Comparison of ENCODE assay signal across 32 cellular contexts in genomic region chr4:128465523-128465922, GRCh38.
"Had no signal": no experiment of that assay in that cellular context is flagged by ENCODE, and none has a peak within 500 bp of the region (broad histone marks: within the 10 kb centered on the region; RNA-seq: fewer than 3 reads in every experiment).

No MANE protein-coding gene starts in this region.

- DNase-seq: MG63, MM.1S, MV-4-11, NCI-H1048, NCI-H1092, NCI-H1092 treated with DMSO at 0.1 percent for 48 hours, NCI-H1105, NCI-H1417, NCI-H1417 treated with DMSO at 0.1 percent for 48 hours, NCI-H1436, NCI-H1436 treated with DMSO at 0.1 percent for 48 hours, NCI-H146, NCI-H1694, NCI-H1694 treated with DMSO at 0.1 percent for 48 hours, NCI-H187, NCI-H187 treated with DMSO at 0.1 percent for 48 hours, NCI-H1930, NCI-H2029, NCI-H2029 treated with DMSO at 0.1 percent for 48 hours, NCI-H2081, NCI-H2081 treated with DMSO at 0.1 percent for 48 hours, NCI-H2107, NCI-H2171, NCI-H2171 treated with DMSO at 0.1 percent for 48 hours, NCI-H226, NCI-H345, NCI-H446, NCI-H446 treated with DMSO at 0.1 percent for 48 hours, NCI-H510A, NCI-H510A treated with DMSO at 0.1 percent for 48 hours, NCI-H524, NCI-H524 treated with DMSO at 0.1 percent for 48 hours had no signal

- H3K9me3 ChIP-seq: MG63 had no signal

- H3K27me3 ChIP-seq: MG63 had no signal

- H3K36me3 ChIP-seq: MG63 had no signal

- H3K4me3 ChIP-seq: MG63 had no signal
